In genomic region chr19:30216453-30216852, GRCh38 we compare ENCODE assay signal across 28 cellular contexts.
"Had no signal": no experiment of that assay in that cellular context is flagged by ENCODE, and none has a peak within 500 bp of the region (broad histone marks: within the 10 kb centered on the region; RNA-seq: fewer than 3 reads in every experiment).

No MANE protein-coding gene starts in this region.

- H3K9me3 ChIP-seq: ovary, psoas muscle, right lobe of liver, sigmoid colon, suprapubic skin, thoracic aorta, thyroid gland, tibial nerve, upper lobe of left lung, vagina had no signal

- H3K4me3 ChIP-seq: neural progenitor cell, ovary, psoas muscle, right lobe of liver, sigmoid colon, suprapubic skin, thoracic aorta, thyroid gland, tibial nerve, upper lobe of left lung, vagina had no signal

- H3K27me3 ChIP-seq: ovary, right lobe of liver, thyroid gland, vagina had no signal

- H3K9ac ChIP-seq: neural progenitor cell, parathyroid adenoma had no signal

- H3K4me2 ChIP-seq: neural progenitor cell had no signal

- ATAC-seq: natural killer cell; psoas muscle; right cardiac atrium; right lobe of liver; stimulated activated memory B cell treated with anti-CD40 and anti-IgM and Interleukin-4, amounts not matched to agents 10 μg/mL and 1 μg/mL and 100 μg/mL, for 72 hours; stimulated activated naive CD8-positive, alpha-beta T cell treated with anti-CD3 and anti-CD28 coated beads, Interleukin-15, amount 100 ng/mL, for 72 hours; stimulated activated naive CD8-positive, alpha-beta T cell treated with anti-CD3 and anti-CD28 coated beads, Interleukin-15, Interleukin-2, amounts not matched to agents 100 U/mL and 50 U/mL, for 24 hours had no signal

- H3K4me1 ChIP-seq: neural progenitor cell, parathyroid adenoma, psoas muscle, right lobe of liver, sigmoid colon, suprapubic skin, thyroid gland, upper lobe of left lung, vagina had no signal

- DNase-seq: natural killer cell; occipital lobe; ovary; posterior cingulate gyrus; psoas muscle; right cardiac atrium; right lobe of liver; sigmoid colon; small intestine; stimulated activated CD4-positive, alpha-beta T cell treated with anti-CD3 and anti-CD28 coated beads, Interleukin-15, amount 100 ng/mL, for 24 hours; stimulated activated CD4-positive, alpha-beta T cell treated with anti-CD3 and anti-CD28 coated beads, Interleukin-4, amount 100 ng/mL, for 1 hour; stimulated activated CD4-positive, alpha-beta T cell treated with anti-CD3 and anti-CD28 coated beads, Interleukin-4, amount 100 ng/mL, for 4 hours; stimulated activated CD8-positive, alpha-beta memory T cell treated with anti-CD3 and anti-CD28 coated beads, Interleukin-4, amount 100 ng/mL, for 48 hours; stimulated activated naive CD4-positive, alpha-beta T cell; stimulated activated naive CD8-positive, alpha-beta T cell treated with anti-CD3 and anti-CD28 coated beads, Interleukin-15, amount 100 ng/mL, for 72 hours; stimulated activated naive CD8-positive, alpha-beta T cell treated with anti-CD3 and anti-CD28 coated beads, Interleukin-15, Interleukin-2, amounts not matched to agents 100 U/mL and 50 U/mL, for 24 hours; substantia nigra; thyroid gland; trophoblast cell; upper lobe of left lung had no signal

- H3K27ac ChIP-seq: neural progenitor cell, ovary, parathyroid adenoma, psoas muscle, right lobe of liver, sigmoid colon, suprapubic skin, thoracic aorta, thyroid gland, tibial nerve, upper lobe of left lung, vagina had no signal

- FAIRE-seq: small intestine, urothelium cell line had no signal

- H2AFZ ChIP-seq: neural progenitor cell, parathyroid adenoma had no signal

- H3K79me2 ChIP-seq: parathyroid adenoma had no signal

- H3K36me3 ChIP-seq: neural progenitor cell, ovary, right lobe of liver, sigmoid colon, suprapubic skin, thoracic aorta, thyroid gland, tibial nerve, upper lobe of left lung, vagina had no signal
